ENCODE assay signal across 1 cellular context in the genomic region with DNA sequence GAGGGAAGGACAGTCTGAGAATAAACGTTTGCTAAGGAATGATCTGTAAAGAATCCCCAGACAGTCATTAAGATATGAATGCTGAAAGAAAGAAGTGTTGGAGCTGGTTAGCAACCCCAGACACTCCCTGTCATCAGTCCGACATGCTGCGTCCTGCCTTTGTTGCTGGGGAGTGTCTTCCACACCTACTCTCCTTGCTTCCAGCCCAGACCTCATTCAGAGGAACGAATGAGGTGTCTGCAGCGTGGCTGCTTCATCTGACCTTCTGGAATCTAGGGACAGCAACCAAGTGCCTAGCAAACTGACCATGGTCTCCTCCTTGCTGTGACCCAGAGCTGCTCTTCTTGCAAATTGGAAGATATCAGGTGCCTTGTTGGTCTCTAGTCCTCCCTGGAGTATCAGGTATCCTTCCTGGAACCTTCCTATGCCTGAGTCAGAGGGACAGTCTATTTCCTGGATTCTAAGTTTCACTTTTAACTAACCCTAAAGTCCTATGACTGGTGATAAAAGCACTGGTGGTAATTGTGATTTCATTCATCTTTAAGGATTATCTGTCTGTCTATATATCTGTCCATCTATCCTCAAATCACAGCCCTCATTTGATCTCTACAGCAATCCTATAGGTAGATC.
TF ChIP-seq lines count a peak whose summit lies in the region.

No MANE protein-coding gene starts in this region.

TF ChIP-seq in SK-N-SH, 30 proteins besides CTCF, POLR2A, EP300 and RAD21 (continued from another document):
- no peak for TF ChIP-seq RFX5 (IDR thresholded peaks at IDR 0.05; ENCODE audit: low read length)
- TF ChIP-seq, protein P1, sequence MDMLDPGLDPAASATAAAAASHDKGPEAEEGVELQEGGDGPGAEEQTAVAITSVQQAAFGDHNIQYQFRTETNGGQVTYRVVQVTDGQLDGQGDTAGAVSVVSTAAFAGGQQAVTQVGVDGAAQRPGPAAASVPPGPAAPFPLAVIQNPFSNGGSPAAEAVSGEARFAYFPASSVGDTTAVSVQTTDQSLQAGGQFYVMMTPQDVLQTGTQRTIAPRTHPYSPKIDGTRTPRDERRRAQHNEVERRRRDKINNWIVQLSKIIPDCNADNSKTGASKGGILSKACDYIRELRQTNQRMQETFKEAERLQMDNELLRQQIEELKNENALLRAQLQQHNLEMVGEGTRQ (IDR thresholded peaks at IDR 0.05; ENCODE audit: borderline replicate concordance, low read depth, low read length) = no peak
- no peak for TF ChIP-seq ELF1 (IDR thresholded peaks at IDR 0.05)
- no peak for TF ChIP-seq GABPA (IDR thresholded peaks at IDR 0.05; ENCODE audit: low read depth)
- TF ChIP-seq TCF12 (IDR thresholded peaks at IDR 0.05) = no peak
- TF ChIP-seq EZH2phosphoT487 (IDR thresholded peaks at IDR 0.05; ENCODE audit: borderline replicate concordance, low read depth) = no peak
- TF ChIP-seq YY1 (IDR thresholded peaks at IDR 0.05; ENCODE audit: low read depth) = no peak
- no peak for TF ChIP-seq NRF1 (IDR thresholded peaks at IDR 0.05; ENCODE audit: low read depth, low read length)
- no peak for TF ChIP-seq TEAD4 (IDR thresholded peaks at IDR 0.05; ENCODE audit: borderline replicate concordance, insufficient read depth)
- TF ChIP-seq, protein P2, sequence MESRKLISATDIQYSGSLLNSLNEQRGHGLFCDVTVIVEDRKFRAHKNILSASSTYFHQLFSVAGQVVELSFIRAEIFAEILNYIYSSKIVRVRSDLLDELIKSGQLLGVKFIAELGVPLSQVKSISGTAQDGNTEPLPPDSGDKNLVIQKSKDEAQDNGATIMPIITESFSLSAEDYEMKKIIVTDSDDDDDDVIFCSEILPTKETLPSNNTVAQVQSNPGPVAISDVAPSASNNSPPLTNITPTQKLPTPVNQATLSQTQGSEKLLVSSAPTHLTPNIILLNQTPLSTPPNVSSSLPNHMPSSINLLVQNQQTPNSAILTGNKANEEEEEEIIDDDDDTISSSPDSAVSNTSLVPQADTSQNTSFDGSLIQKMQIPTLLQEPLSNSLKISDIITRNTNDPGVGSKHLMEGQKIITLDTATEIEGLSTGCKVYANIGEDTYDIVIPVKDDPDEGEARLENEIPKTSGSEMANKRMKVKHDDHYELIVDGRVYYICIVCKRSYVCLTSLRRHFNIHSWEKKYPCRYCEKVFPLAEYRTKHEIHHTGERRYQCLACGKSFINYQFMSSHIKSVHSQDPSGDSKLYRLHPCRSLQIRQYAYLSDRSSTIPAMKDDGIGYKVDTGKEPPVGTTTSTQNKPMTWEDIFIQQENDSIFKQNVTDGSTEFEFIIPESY (IDR thresholded peaks at IDR 0.05; ENCODE audit: borderline replicate concordance, low read depth) = no peak
- no peak for TF ChIP-seq FOXM1 (IDR thresholded peaks at IDR 0.05; ENCODE audit: low read depth)
- TF ChIP-seq NFIC (IDR thresholded peaks at IDR 0.05; ENCODE audit: borderline replicate concordance) = no peak
